18 cellular contexts compared by ENCODE assay signal in genomic region chr2:30354621-30355020, GRCh38.
"Had no signal": no experiment of that assay in that cellular context is flagged by ENCODE, and none has a peak within 500 bp of the region (broad histone marks: within the 10 kb centered on the region; RNA-seq: fewer than 3 reads in every experiment).

No MANE protein-coding gene starts in this region.

- H3K36me3 ChIP-seq: gastrocnemius medialis, lower lobe of right lung, neutrophil, right atrium auricular region, sigmoid colon, stomach had no signal

- H3K27ac ChIP-seq: esophagus muscularis mucosa, gastrocnemius medialis, neutrophil, right atrium auricular region, sigmoid colon, stomach had no signal

- H3K4me3 ChIP-seq: esophagus muscularis mucosa, gastrocnemius medialis, heart right ventricle, lower lobe of right lung, right atrium auricular region, sigmoid colon, stomach had no signal

- H3K9me3 ChIP-seq: esophagus muscularis mucosa, gastrocnemius medialis, heart right ventricle, lower lobe of right lung, neutrophil, right atrium auricular region, sigmoid colon, stomach had no signal

- H3K27me3 ChIP-seq: esophagus muscularis mucosa, gastrocnemius medialis, heart right ventricle, neutrophil, right atrium auricular region, sigmoid colon, stomach had no signal

- DNase-seq: effector memory CD4-positive, alpha-beta T cell; gastrocnemius medialis; heart right ventricle; hypothalamus; kidney glomerular epithelial cell; lower lobe of right lung; naive thymus-derived CD4-positive, alpha-beta T cell; nephron progenitor cell; small intestine; stimulated activated CD4-positive, alpha-beta T cell treated with anti-CD3 and anti-CD28 coated beads, Interleukin-12 subunit alpha, Interleukin-12 subunit beta, amount 100 ng/mL, for 4 hours; stimulated activated naive CD4-positive, alpha-beta T cell; stomach; trophoblast cell had no signal

- ATAC-seq: gastrocnemius medialis; heart right ventricle; left lobe of liver; lower lobe of right lung; naive thymus-derived CD4-positive, alpha-beta T cell had no signal
